Comparison of ENCODE assay signal across 19 cellular contexts in the genomic region with DNA sequence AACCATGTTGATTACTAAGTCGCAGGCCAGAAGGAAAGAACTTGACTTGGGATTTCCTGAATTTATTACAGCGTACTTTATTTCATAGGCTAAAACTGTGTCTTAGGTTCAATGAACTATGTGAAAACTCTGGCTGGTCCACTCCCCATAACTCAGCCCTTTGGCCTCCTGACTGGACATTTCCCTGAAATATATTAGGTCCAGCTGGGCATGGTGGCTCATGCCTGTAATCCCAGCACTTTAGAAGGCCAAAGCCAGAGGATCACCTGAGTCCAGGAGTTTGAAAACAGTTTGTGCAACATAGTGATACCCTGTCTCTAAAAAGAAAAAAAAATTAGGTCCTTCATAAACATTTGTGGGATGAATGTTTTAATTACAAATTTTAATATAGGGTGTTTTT.
"Had no signal": no experiment of that assay in that cellular context is flagged by ENCODE, and none has a peak within 500 bp of the region (broad histone marks: within the 10 kb centered on the region; RNA-seq: fewer than 3 reads in every experiment).

No MANE protein-coding gene starts in this region.

- H3K4me3 ChIP-seq: esophagus squamous epithelium, gastroesophageal sphincter, psoas muscle, stomach, thyroid gland, upper lobe of left lung, vagina had no signal

- H3K36me3 Mint-ChIP-seq: immature natural killer cell had no signal

- ATAC-seq: gastroesophageal sphincter; left colon; naive thymus-derived CD4-positive, alpha-beta T cell; psoas muscle had no signal

- DNase-seq: esophagus squamous epithelium; foreskin fibroblast; glutamatergic neuron; immature natural killer cell; kidney; left colon; naive thymus-derived CD4-positive, alpha-beta T cell; nephron progenitor cell; psoas muscle; retina; small intestine; stimulated activated CD4-positive, alpha-beta T cell treated with anti-CD3 and anti-CD28 coated beads, Interleukin-12 subunit alpha, Interleukin-12 subunit beta, amount 100 ng/mL, for 4 hours; stimulated activated naive CD4-positive, alpha-beta T cell; stomach; thyroid gland; upper lobe of left lung had no signal

- H3K4me1 ChIP-seq: psoas muscle had no signal

- H3K36me3 ChIP-seq: esophagus squamous epithelium, gastroesophageal sphincter, stomach, thyroid gland, upper lobe of left lung, vagina had no signal

- H3K27ac ChIP-seq: esophagus squamous epithelium, gastroesophageal sphincter, parathyroid adenoma, psoas muscle, stomach, thyroid gland, upper lobe of left lung, vagina had no signal

- H3K4me3 Mint-ChIP-seq: naive thymus-derived CD4-positive, alpha-beta T cell; nephron progenitor cell had no signal

- H3K27ac Mint-ChIP-seq: immature natural killer cell; naive thymus-derived CD4-positive, alpha-beta T cell; nephron progenitor cell had no signal

- H3K9me3 Mint-ChIP-seq: immature natural killer cell; naive thymus-derived CD4-positive, alpha-beta T cell had no signal

- H3K27me3 ChIP-seq: thyroid gland, vagina had no signal

- H3K9me3 ChIP-seq: esophagus squamous epithelium, psoas muscle, stomach, thyroid gland, upper lobe of left lung, vagina had no signal
